Comparison of ENCODE assay signal across 19 cellular contexts in genomic region chr13:81577601-81578000, GRCh38.
DNase-seq lines count a peak whose midpoint lies in the region; ATAC-seq and TF ChIP-seq lines count a peak whose summit lies in the region.
"Had no signal": no experiment of that assay in that cellular context is flagged by ENCODE, and none has a peak within 500 bp of the region (broad histone marks: within the 10 kb centered on the region; RNA-seq: fewer than 3 reads in every experiment).

No MANE protein-coding gene starts in this region.

- H3K27ac ChIP-seq in SK-N-MC (peak overlapping the region; percentile 5; the same call in 1 of the 2 replicates), left lung (no peak overlapping the region)
- H3K27ac ChIP-seq: lower lobe of right lung, right lobe of liver, tibial nerve had no signal

- TF ChIP-seq CTCF in GM13976 (IDR thresholded peaks at IDR 0.05; ENCODE audit: borderline replicate concordance, control extremely low read depth, extremely low read depth, insufficient read depth, missing control alignments) (no peak), left lung (IDR thresholded peaks at IDR 0.05) (no peak)

- DNase-seq in HT1080 (ENCODE audit: low read depth) (peak; percentile 40), SK-N-MC (ENCODE audit: low read depth, low spot score) (peak; percentile 68), dedifferentiated amniotic fluid mesenchymal stem cell (ENCODE audit: extremely low spot score) (peak; percentile 17), renal cortical epithelial cell (ENCODE audit: low read depth) (peak; percentile 91), GM13976 (ENCODE audit: low spot score) (no peak), left lung (no peak)
- DNase-seq: activated gamma-delta T cell treated with Interleukin-2 at 50 U/mL for 16 hours; activated T-cell treated with anti-CD3 and anti-CD28 coated beads for 4 hours; amniotic stem cell; COR-L47; effector memory CD8-positive, alpha-beta T cell; immature natural killer cell; lower lobe of right lung; right lobe of liver; stimulated activated CD4-positive, alpha-beta T cell treated with anti-CD3 and anti-CD28 coated beads, Interleukin-1b, Interleukin-23, amount 100 ng/mL, for 48 hours; stimulated activated naive CD8-positive, alpha-beta T cell treated with anti-CD3 and anti-CD28 coated beads, Interleukin-15, Interleukin-2, amounts not matched to agents 100 U/mL and 50 U/mL, for 24 hours; SW 1271 had no signal

- in situ Hi-C loops in GM13976 (cut with MboI; ENCODE audit: low sequenced_read_pairs, unreplicated experiment) = no loop called here

- H3K27me3 ChIP-seq in left lung = no peaks in the 10 kb centered on the region
- H3K27me3 ChIP-seq: right lobe of liver, tibial nerve had no signal

- no peaks in the 10 kb centered on the region for H3K4me1 ChIP-seq in left lung
- H3K4me1 ChIP-seq: lower lobe of right lung, right lobe of liver had no signal

- H3K9me3 ChIP-seq in SK-N-MC (ENCODE audit: low read depth, low read length) (no peaks in the 10 kb centered on the region), left lung (no peaks in the 10 kb centered on the region)
- H3K9me3 ChIP-seq: lower lobe of right lung, right lobe of liver, tibial nerve had no signal

- no peak overlapping the region for H3K9ac ChIP-seq in SK-N-MC (ENCODE audit: insufficient read length)

- ATAC-seq in GM18511 (IDR thresholded peaks at IDR 0.05; ENCODE audit: unreplicated experiment) (no peak), left lung (no peak)
- ATAC-seq: effector memory CD8-positive, alpha-beta T cell; lower lobe of right lung; right lobe of liver; stimulated activated naive CD8-positive, alpha-beta T cell treated with anti-CD3 and anti-CD28 coated beads, Interleukin-15, Interleukin-2, amounts not matched to agents 100 U/mL and 50 U/mL, for 24 hours had no signal

- no peaks in the 10 kb centered on the region for H3K36me3 ChIP-seq in SK-N-MC (ENCODE audit: insufficient read depth, low read length)
- H3K36me3 ChIP-seq in left lung = no peaks in the 10 kb centered on the region
- H3K36me3 ChIP-seq: lower lobe of right lung, right lobe of liver, tibial nerve had no signal

- intact Hi-C loops in left lung (cut with DNase I) = no loop called here

- H3K4me3 ChIP-seq in SK-N-MC = no peak overlapping the region
- no peak overlapping the region for H3K4me3 ChIP-seq in left lung
- H3K4me3 ChIP-seq: lower lobe of right lung, right lobe of liver, tibial nerve had no signal

Comparison
In these comparisons a context has a peak if more than half of its experiments do, and no peak if none do; other contexts are left out.
1. DNase-seq: peak in HT1080 (single experiment), SK-N-MC (single experiment), dedifferentiated amniotic fluid mesenchymal stem cell (single experiment) and renal cortical epithelial cell (single experiment); none in GM13976 (single experiment) and left lung (0 of 2).